Comparison of ENCODE assay signal across 7 cellular contexts in the genomic region with DNA sequence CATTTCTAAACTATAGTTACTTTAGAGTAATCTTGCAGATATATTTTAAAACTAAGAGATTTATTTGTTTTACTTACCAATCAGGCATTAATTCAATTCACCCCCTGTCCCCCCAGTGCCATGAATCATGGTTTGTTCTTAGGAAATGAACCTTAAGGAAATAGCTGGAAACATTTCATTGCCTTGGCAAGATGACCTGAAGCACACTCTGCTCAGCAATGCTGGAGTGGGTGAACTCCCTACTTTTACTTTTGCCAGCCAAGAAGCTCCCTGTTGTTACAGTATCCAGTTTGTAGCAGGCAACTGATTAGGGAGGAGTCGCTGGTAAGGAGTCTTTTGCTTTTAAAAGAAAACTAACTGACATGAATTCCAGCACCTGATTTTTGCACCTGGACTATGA. TPM values are rescaled to one million over a fixed set of nuclear protein-coding genes. Genes with fewer than 3 reads are reported as not detected.
DNase-seq lines count a peak whose midpoint lies in the region; ATAC-seq and TF ChIP-seq lines count a peak whose summit lies in the region.
"Not testable (repeated sequence)": the region's sequence is repeated elsewhere in the genome, so short reads cannot be mapped to it uniquely, and the experiment has no call there.

No MANE protein-coding gene starts in this region.

- not testable (repeated sequence) for H3K4me3 ChIP-seq in brain microvascular endothelial cell (ENCODE audit: low read depth, low read length); gastroesophageal sphincter
- H3K4me3 ChIP-seq in epithelial cell of proximal tubule (ENCODE audit: low read depth, low read length) (peak overlapping the region; percentile 3), mesenchymal stem cell (ENCODE audit: insufficient read depth in 1 of 2, low read depth in 1 of 2, low read length in 2 of 2) (peak overlapping the region in 1 of 2 experiments; percentile 58)

- not testable (repeated sequence) for H3K27me3 ChIP-seq in brain microvascular endothelial cell (replicated peaks); gastroesophageal sphincter; mesenchymal stem cell (ENCODE audit: control insufficient read depth in 1 of 2, insufficient read depth in 1 of 2, low read length in 2 of 2)

- not testable (repeated sequence) for TF ChIP-seq POLR2A in gastroesophageal sphincter (IDR thresholded peaks at IDR 0.05)

- peak overlapping the region; percentile 76 for H3K9ac ChIP-seq in mesenchymal stem cell (ENCODE audit: low read length)

- not testable (repeated sequence) for H2BK15ac ChIP-seq in mesenchymal stem cell (ENCODE audit: low read depth, poor library complexity, severe bottlenecking)

- not testable (repeated sequence) for TF ChIP-seq CTCF in brain microvascular endothelial cell (IDR thresholded peaks at IDR 0.05; ENCODE audit: low read depth, low read length, missing control alignments); epithelial cell of proximal tubule (conservative IDR thresholded peaks at IDR 0.05; ENCODE audit: low read depth, low read length); gastroesophageal sphincter (IDR thresholded peaks at IDR 0.05)

- not testable (repeated sequence) for H2BK5ac ChIP-seq in mesenchymal stem cell (ENCODE audit: low read depth, low read length, poor library complexity, severe bottlenecking)

- not testable (repeated sequence) for H3K4ac ChIP-seq in mesenchymal stem cell (ENCODE audit: low read depth in 1 of 2, low read length in 2 of 2)

- H3K18ac ChIP-seq in mesenchymal stem cell (ENCODE audit: low read depth in 1 of 2, low read length in 2 of 2) = not testable (repeated sequence)

- not testable (repeated sequence) for H3K9me3 ChIP-seq in gastroesophageal sphincter; mesenchymal stem cell (ENCODE audit: control insufficient read depth, low read length)

- not testable (repeated sequence) for H3K27ac ChIP-seq in brain microvascular endothelial cell; gastroesophageal sphincter; mesenchymal stem cell (ENCODE audit: low read length, poor library complexity, severe bottlenecking)

- H4K91ac ChIP-seq in mesenchymal stem cell (ENCODE audit: low read length) = not testable (repeated sequence)

- in situ Hi-C loops in brain microvascular endothelial cell (cut with HindIII; ENCODE audit: low pct_ligation_motif_present, low sequenced_read_pairs) = not testable (repeated sequence)

- H2BK12ac ChIP-seq in mesenchymal stem cell (ENCODE audit: low read length in 2 of 2) = not testable (repeated sequence)

- not testable (repeated sequence) for H3K79me1 ChIP-seq in mesenchymal stem cell (replicated peaks; ENCODE audit: low read length, poor library complexity, severe bottlenecking)

- H2BK120ac ChIP-seq in mesenchymal stem cell (ENCODE audit: low read depth, low read length) = not testable (repeated sequence)

- not testable (repeated sequence) for H3K14ac ChIP-seq in mesenchymal stem cell (ENCODE audit: low read length in 2 of 2)

- H2AFZ ChIP-seq in mesenchymal stem cell (ENCODE audit: low read depth, low read length) = not testable (repeated sequence)

- H3K4me1 ChIP-seq in gastroesophageal sphincter; mesenchymal stem cell (ENCODE audit: control insufficient read depth, insufficient read depth, low read depth, low read length): not testable (repeated sequence)

- not testable (repeated sequence) for H2AK5ac ChIP-seq in mesenchymal stem cell (ENCODE audit: low read length, severe bottlenecking)

- 40 to 86% methylated on average over 1 of the region's 1 CpG for WGBS in gastroesophageal sphincter (ENCODE audit: low coverage in 1 of 2), 2 donors
- WGBS in mesenchymal stem cell = 100% methylated on average over 1 of the region's 1 CpG

- DNase-seq in ELR (ENCODE audit: low read depth) (peak; percentile 46), RPMI7951 (ENCODE audit: low read depth) (peak; percentile 25), brain microvascular endothelial cell (peak; percentile 11), stromal cell of bone marrow (ENCODE audit: low read depth) (peak; percentile 68)
- DNase-seq in epithelial cell of proximal tubule (ENCODE audit: low read depth); mesenchymal stem cell: not testable (repeated sequence)

- ATAC-seq in gastroesophageal sphincter = peak; percentile 34

- not testable (repeated sequence) for H3K23ac ChIP-seq in mesenchymal stem cell (ENCODE audit: low read length in 2 of 2)

- not testable (repeated sequence) for H4K8ac ChIP-seq in mesenchymal stem cell (ENCODE audit: low read length)

- H3K4me2 ChIP-seq in mesenchymal stem cell (ENCODE audit: low read length, poor library complexity, severe bottlenecking) = not testable (repeated sequence)

- TF ChIP-seq EP300 in gastroesophageal sphincter (IDR thresholded peaks at IDR 0.05) = not testable (repeated sequence)

- not testable (repeated sequence) for H3K36me3 ChIP-seq in brain microvascular endothelial cell (replicated peaks); gastroesophageal sphincter; mesenchymal stem cell (ENCODE audit: control insufficient read depth in 1 of 2, insufficient read depth in 2 of 2, low read depth in 1 of 2, low read length in 2 of 2)

RNA-seq across cellular contexts. Expression of a gene that starts 13.7 kb away (rescaled TPM):
- 5.8 and 7.2 TPM in 2 replicates for total RNA-seq in RPMI7951 (2014; rRNA removed; shearing (Covaris generic))
- total RNA-seq in epithelial cell of proximal tubule (4.6 and 5.8 TPM in 2 replicates), gastroesophageal sphincter (10 to 100 TPM in 1 of 4 donors, 1 to 10 TPM in 3; 7.1 to 19.1 (median 7.3) TPM)
- 4.7 TPM for polyA plus RNA-seq in mesenchymal stem cell (2013, experiment 1 of 2)
- 4.9 TPM for polyA plus RNA-seq in mesenchymal stem cell (2013, experiment 2 of 2)
